27 cellular contexts compared by ENCODE assay signal in the genomic region with DNA sequence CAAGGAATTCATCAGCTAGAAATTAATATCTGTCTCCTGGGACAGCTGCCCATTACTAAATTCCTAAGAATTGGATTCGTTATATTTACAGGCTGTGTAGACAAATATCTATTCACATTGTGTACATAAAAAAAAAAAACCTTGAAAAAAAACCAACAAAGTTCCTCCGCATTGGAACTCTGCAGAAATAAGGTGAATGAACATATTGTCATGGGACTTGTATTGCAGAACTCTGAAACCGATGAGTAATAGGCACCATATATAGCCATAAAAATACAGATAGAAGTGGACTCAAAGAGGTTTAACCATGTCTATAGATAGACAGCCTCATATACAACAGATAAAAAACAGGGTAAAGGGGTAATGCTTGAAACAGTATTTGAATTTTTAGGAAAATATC.
"Had no signal": no experiment of that assay in that cellular context is flagged by ENCODE, and none has a peak within 500 bp of the region (broad histone marks: within the 10 kb centered on the region; RNA-seq: fewer than 3 reads in every experiment).

No MANE protein-coding gene starts in this region.

- DNase-seq: activated CD4-positive, alpha-beta memory T cell treated with anti-CD3 and anti-CD28 coated beads for 36 hours; activated CD4-positive, alpha-beta T cell treated with anti-CD3 and anti-CD28 coated beads for 36 hours; activated CD4-positive, alpha-beta T cell treated with anti-CD3 and anti-CD28 coated beads, Interleukin-2, amount 10 ng/mL, durations not matched to agents 24 days and 14 days; activated CD4-positive, CD25-positive, alpha-beta regulatory T cell; activated CD4-positive, CD25-positive, alpha-beta regulatory T cell treated with anti-CD3 and anti-CD28 coated beads, Interleukin-2, amount 50 U/mL, for 72 hours; activated CD8-positive, alpha-beta memory T cell treated with anti-CD3 and anti-CD28 coated beads, Interleukin-2, amount 10 ng/mL, durations not matched to agents 7 days and 5 days; activated CD8-positive, alpha-beta memory T cell treated with anti-CD3 and anti-CD28 coated beads, Interleukin-2, amount 50 U/mL, for 4 hours; activated CD8-positive, alpha-beta T cell treated with anti-CD3 and anti-CD28 coated beads, Interleukin-2, amount 10 ng/mL, durations not matched to agents 7 days and 5 days; activated effector memory CD4-positive, alpha-beta T cell treated with anti-CD3 and anti-CD28 coated beads, Interleukin-2, amount 50 U/mL, for 16 hours; activated naive CD4-positive, alpha-beta T cell treated with anti-CD3 and anti-CD28 coated beads for 36 hours; activated naive CD8-positive, alpha-beta T cell treated with anti-CD3 and anti-CD28 coated beads, Interleukin-2, amount 10 ng/mL, durations not matched to agents 7 days and 5 days; activated T-cell treated with anti-CD3 and anti-CD28 coated beads, Interleukin-2, amount 50 U/mL, for 1 hour; activated T-cell treated with anti-CD3 and anti-CD28 coated beads, Interleukin-2, amount 50 U/mL, for 48 hours; cortex of kidney; dermis blood vessel endothelial cell; effector CD4-positive, alpha-beta T cell; effector memory CD8-positive, alpha-beta T cell; esophagus squamous epithelium; head of caudate nucleus; T-helper 2 cell had no signal

- ATAC-seq: activated CD4-positive, alpha-beta T cell treated with anti-CD3 and anti-CD28 coated beads for 36 hours; activated CD8-positive, alpha-beta memory T cell treated with anti-CD3 and anti-CD28 coated beads, Interleukin-2, amount 10 ng/mL, durations not matched to agents 7 days and 5 days; activated CD8-positive, alpha-beta T cell treated with anti-CD3 and anti-CD28 coated beads, Interleukin-2, amount 10 ng/mL, durations not matched to agents 7 days and 5 days; activated naive CD4-positive, alpha-beta T cell treated with anti-CD3 and anti-CD28 coated beads, Interleukin-2, amount 50 U/mL, for 72 hours; effector memory CD8-positive, alpha-beta T cell had no signal

- H3K4me1 Mint-ChIP-seq: activated CD4-positive, alpha-beta T cell treated with anti-CD3 and anti-CD28 coated beads for 36 hours; activated CD4-positive, alpha-beta T cell treated with anti-CD3 and anti-CD28 coated beads, Interleukin-2, amount 10 ng/mL, durations not matched to agents 24 days and 14 days; activated CD8-positive, alpha-beta memory T cell treated with anti-CD3 and anti-CD28 coated beads, Interleukin-2, amount 10 ng/mL, durations not matched to agents 7 days and 5 days; activated naive CD8-positive, alpha-beta T cell treated with anti-CD3 and anti-CD28 coated beads, Interleukin-2, amount 10 ng/mL, durations not matched to agents 7 days and 5 days; brain; central memory CD8-positive, alpha-beta T cell had no signal

- H3K36me3 Mint-ChIP-seq: activated CD4-positive, alpha-beta memory T cell treated with anti-CD3 and anti-CD28 coated beads for 36 hours; activated CD8-positive, alpha-beta memory T cell treated with anti-CD3 and anti-CD28 coated beads, Interleukin-2, amount 10 ng/mL, durations not matched to agents 7 days and 5 days; activated naive CD4-positive, alpha-beta T cell treated with anti-CD3 and anti-CD28 coated beads, Interleukin-2, amount 50 U/mL, for 72 hours; activated naive CD8-positive, alpha-beta T cell treated with anti-CD3 and anti-CD28 coated beads, Interleukin-2, amount 10 ng/mL, durations not matched to agents 7 days and 5 days; brain had no signal

- H3K4me3 ChIP-seq: ascending aorta, esophagus squamous epithelium had no signal

- H3K4me3 Mint-ChIP-seq: activated CD4-positive, alpha-beta memory T cell treated with anti-CD3 and anti-CD28 coated beads for 36 hours; activated CD4-positive, alpha-beta T cell treated with anti-CD3 and anti-CD28 coated beads for 36 hours; activated CD4-positive, alpha-beta T cell treated with anti-CD3 and anti-CD28 coated beads, Interleukin-2, amount 10 ng/mL, durations not matched to agents 24 days and 14 days; activated CD8-positive, alpha-beta memory T cell treated with anti-CD3 and anti-CD28 coated beads, Interleukin-2, amount 10 ng/mL, durations not matched to agents 7 days and 5 days; activated CD8-positive, alpha-beta T cell treated with anti-CD3 and anti-CD28 coated beads, Interleukin-2, amount 10 ng/mL, durations not matched to agents 7 days and 5 days; activated naive CD4-positive, alpha-beta T cell treated with anti-CD3 and anti-CD28 coated beads for 36 hours; activated naive CD8-positive, alpha-beta T cell treated with anti-CD3 and anti-CD28 coated beads, Interleukin-2, amount 10 ng/mL, durations not matched to agents 7 days and 5 days; activated T-helper 1 cell treated with anti-CD3 and anti-CD28 coated beads, Interleukin-12 subunit alpha, Interleukin-12 subunit beta, Interleukin-2, Interleukin-4 antibody, amounts not matched to agents 30 ng/mL and 10 ng/mL and 1 ng/mL, durations not matched to agents 14 hours and 24 hours and 36 hours; brain; central memory CD8-positive, alpha-beta T cell; effector memory CD8-positive, alpha-beta T cell had no signal

- H3K27me3 ChIP-seq: ascending aorta, esophagus squamous epithelium had no signal

- H3K9me3 ChIP-seq: ascending aorta, esophagus squamous epithelium had no signal

- H3K27ac ChIP-seq: ascending aorta, epithelial cell of prostate, esophagus squamous epithelium had no signal

- H3K9me3 Mint-ChIP-seq: activated naive CD8-positive, alpha-beta T cell treated with anti-CD3 and anti-CD28 coated beads, Interleukin-2, amount 10 ng/mL, durations not matched to agents 7 days and 5 days had no signal

- H3K27me3 Mint-ChIP-seq: activated CD4-positive, alpha-beta memory T cell treated with anti-CD3 and anti-CD28 coated beads for 36 hours; activated CD4-positive, alpha-beta T cell treated with anti-CD3 and anti-CD28 coated beads for 36 hours; activated CD4-positive, alpha-beta T cell treated with anti-CD3 and anti-CD28 coated beads, Interleukin-2, amount 10 ng/mL, durations not matched to agents 24 days and 14 days; activated CD8-positive, alpha-beta memory T cell treated with anti-CD3 and anti-CD28 coated beads, Interleukin-2, amount 10 ng/mL, durations not matched to agents 7 days and 5 days; activated naive CD8-positive, alpha-beta T cell treated with anti-CD3 and anti-CD28 coated beads, Interleukin-2, amount 10 ng/mL, durations not matched to agents 7 days and 5 days; brain; central memory CD8-positive, alpha-beta T cell; effector memory CD8-positive, alpha-beta T cell had no signal

- H3K36me3 ChIP-seq: ascending aorta, esophagus squamous epithelium had no signal

- H3K4me1 ChIP-seq: ascending aorta, esophagus squamous epithelium had no signal

- H3K27ac Mint-ChIP-seq: activated CD4-positive, alpha-beta memory T cell treated with anti-CD3 and anti-CD28 coated beads for 36 hours; activated CD4-positive, alpha-beta T cell treated with anti-CD3 and anti-CD28 coated beads for 36 hours; activated CD4-positive, alpha-beta T cell treated with anti-CD3 and anti-CD28 coated beads, Interleukin-2, amount 10 ng/mL, durations not matched to agents 24 days and 14 days; activated CD8-positive, alpha-beta memory T cell treated with anti-CD3 and anti-CD28 coated beads, Interleukin-2, amount 10 ng/mL, durations not matched to agents 7 days and 5 days; activated CD8-positive, alpha-beta T cell treated with anti-CD3 and anti-CD28 coated beads, Interleukin-2, amount 10 ng/mL, durations not matched to agents 7 days and 5 days; activated naive CD4-positive, alpha-beta T cell treated with anti-CD3 and anti-CD28 coated beads for 36 hours; activated naive CD4-positive, alpha-beta T cell treated with anti-CD3 and anti-CD28 coated beads, Interleukin-2, amount 50 U/mL, for 72 hours; activated naive CD8-positive, alpha-beta T cell treated with anti-CD3 and anti-CD28 coated beads, Interleukin-2, amount 10 ng/mL, durations not matched to agents 7 days and 5 days; activated T-helper 1 cell treated with anti-CD3 and anti-CD28 coated beads, Interleukin-12 subunit alpha, Interleukin-12 subunit beta, Interleukin-2, Interleukin-4 antibody, amounts not matched to agents 30 ng/mL and 10 ng/mL and 1 ng/mL, durations not matched to agents 14 hours and 24 hours and 36 hours; activated T-helper 2 cell treated with anti-CD3 and anti-CD28 coated beads, Interferon-gamma antibody, Interleukin-2, Interleukin-4, amounts not matched to agents 10 μg/mL and 5 μg/mL and 100 μg/mL, durations not matched to agents 14 hours and 24 hours and 36 hours; brain; effector memory CD8-positive, alpha-beta T cell had no signal
